In the genomic region with DNA sequence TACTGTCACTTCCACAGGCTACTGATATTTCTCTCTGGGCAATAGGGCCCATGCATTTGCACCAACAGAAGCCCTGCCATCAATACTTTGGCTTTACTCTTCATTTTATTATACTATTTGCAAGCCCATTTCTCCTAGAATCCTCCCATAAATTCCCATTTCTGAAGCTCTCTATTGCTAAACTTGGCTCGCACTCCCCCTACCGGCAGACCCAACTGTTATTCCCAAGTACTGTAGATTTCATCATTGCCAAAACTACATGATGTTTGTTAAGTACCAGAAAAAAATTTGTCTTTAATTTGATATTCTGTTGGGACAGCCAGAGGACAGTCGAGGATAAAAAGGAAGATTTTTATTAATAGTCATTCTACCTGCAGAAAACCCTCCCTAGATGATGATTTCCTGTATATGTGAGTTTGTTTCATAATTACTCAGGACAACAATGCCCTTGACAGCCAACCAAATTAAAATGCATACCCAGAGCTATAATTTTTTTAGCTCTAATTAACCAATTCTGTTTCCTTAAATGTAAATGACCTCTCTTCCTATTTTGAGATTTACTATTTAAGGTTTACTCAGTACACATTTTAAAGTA, we compare ENCODE assay signal across 8 cellular contexts.
DNase-seq lines count a peak whose midpoint lies in the region; ATAC-seq and TF ChIP-seq lines count a peak whose summit lies in the region.

No MANE protein-coding gene starts in this region.

- POLR2A ChIA-PET in A673 (lab: Charles Lee; ENCODE audit: low non-redundant PET), result interaction anchor here (0.7 kb wide), 1 partner anchor 1571 kb away, joined by 3 read pairs; no protein-coding TSS in a partner anchor

- H3K27ac ChIP-seq in A673 (ENCODE audit: low read depth, low read length, poor library complexity, severe bottlenecking) (no peak overlapping the region), hepatocyte (no peak overlapping the region)

- peaks cover 3% of the 10 kb centered on the region for H3K4me1 ChIP-seq in A673 (ENCODE audit: insufficient read depth, low read length, poor library complexity, severe bottlenecking)
- H3K4me1 ChIP-seq in hepatocyte (ENCODE audit: insufficient read depth), result no peaks in the 10 kb centered on the region

- H2AFZ ChIP-seq in hepatocyte, result no peak overlapping the region

- WGBS in hepatocyte (ENCODE audit: low lambda C conversion rate, missing lambda C conversion rate), result 5% methylated on average over 3 of the region's 3 CpGs

- H3K9me3 ChIP-seq in A673 (ENCODE audit: low read depth, low read length, poor library complexity, severe bottlenecking) (peaks cover 13% of the 10 kb centered on the region), hepatocyte (ENCODE audit: low read depth) (no peaks in the 10 kb centered on the region)

- TF ChIP-seq CTCF in A673 (conservative IDR thresholded peaks at IDR 0.05; ENCODE audit: low read depth, low read length), result peak; percentile 94
- peak; percentile 90 for TF ChIP-seq CTCF in astrocyte of the cerebellum (IDR thresholded peaks at IDR 0.05; ENCODE audit: low read depth, low read length, missing control alignments)
- peak; percentile 72 for TF ChIP-seq CTCF in hepatocyte (IDR thresholded peaks at IDR 0.05; ENCODE audit: poor library complexity)

- no peak overlapping the region for H3K4me2 ChIP-seq in hepatocyte

- in situ Hi-C loops in G401 (cut with HindIII; ENCODE audit: low sequenced_read_pairs), result no loop called here
- in situ Hi-C loops in astrocyte of the cerebellum (cut with HindIII; ENCODE audit: low sequenced_read_pairs), result no loop called here

- H3K4me1 Mint-ChIP-seq in stimulated activated effector memory CD8-positive, alpha-beta T cell treated with anti-CD3 and anti-CD28 coated beads, Interleukin-12 subunit alpha, Interleukin-12 subunit beta, amount 100 ng/mL, for 72 hours, result no peaks in the 10 kb centered on the region

- H3K9me3 Mint-ChIP-seq in stimulated activated effector memory CD8-positive, alpha-beta T cell treated with anti-CD3 and anti-CD28 coated beads, Interleukin-12 subunit alpha, Interleukin-12 subunit beta, amount 100 ng/mL, for 72 hours, result no peaks in the 10 kb centered on the region

- H3K36me3 Mint-ChIP-seq in stimulated activated effector memory CD8-positive, alpha-beta T cell treated with anti-CD3 and anti-CD28 coated beads, Interleukin-12 subunit alpha, Interleukin-12 subunit beta, amount 100 ng/mL, for 72 hours, result no peaks in the 10 kb centered on the region

- intact Hi-C loops in A673 (cut with micrococcal nuclease; ENCODE audit: unreplicated experiment), result no loop called here

- no peaks in the 10 kb centered on the region for H3K9me2 ChIP-seq in hepatocyte (replicated peaks; ENCODE audit: insufficient read depth)

- DNase-seq in A673 (ENCODE audit: low spot score) (peak; percentile 82), G401 (ENCODE audit: low spot score) (peak; percentile 45), NCI-H1694 (lab: John Stamatoyannopoulos, UW) (peak; percentile 61), astrocyte of the cerebellum (ENCODE audit: low read depth) (peak; percentile 64), hepatocyte (ENCODE audit: low spot score) (peak; percentile 86), smooth muscle cell of the brain vasculature (ENCODE audit: low read depth, low spot score) (peak; percentile 65)
- DNase-seq in stimulated activated effector memory CD8-positive, alpha-beta T cell treated with anti-CD3 and anti-CD28 coated beads, Interleukin-12 subunit alpha, Interleukin-12 subunit beta, amount 100 ng/mL, for 72 hours (ENCODE audit: low spot score in 2 of 2), result no peak

- H3K27ac Mint-ChIP-seq in stimulated activated effector memory CD8-positive, alpha-beta T cell treated with anti-CD3 and anti-CD28 coated beads, Interleukin-12 subunit alpha, Interleukin-12 subunit beta, amount 100 ng/mL, for 72 hours, result no peak overlapping the region

- H3K4me3 ChIP-seq in A673 (ENCODE audit: low read depth, low read length, poor library complexity, severe bottlenecking), result no peak overlapping the region
- no peak overlapping the region for H3K4me3 ChIP-seq in astrocyte of the cerebellum (ENCODE audit: low read depth, low read length)
- no peak overlapping the region for H3K4me3 ChIP-seq in hepatocyte

- CTCF ChIA-PET in A673 (lab: Charles Lee), result interaction anchor here (0.6 to 1.0 kb wide), 2 partner anchors 653 to 1352 kb away, joined by 3 to 4 read pairs; no protein-coding TSS in a partner anchor

- no peaks in the 10 kb centered on the region for H3K79me2 ChIP-seq in hepatocyte

- H3K27me3 ChIP-seq in A673 (replicated peaks; ENCODE audit: insufficient read depth, low read depth, low read length, poor library complexity) (no peaks in the 10 kb centered on the region), hepatocyte (no peaks in the 10 kb centered on the region)

- no peak overlapping the region for H3K4me3 Mint-ChIP-seq in stimulated activated effector memory CD8-positive, alpha-beta T cell treated with anti-CD3 and anti-CD28 coated beads, Interleukin-12 subunit alpha, Interleukin-12 subunit beta, amount 100 ng/mL, for 72 hours

- H3K36me3 ChIP-seq in A673 (ENCODE audit: insufficient read depth, low read length, poor library complexity, severe bottlenecking) (no peaks in the 10 kb centered on the region), hepatocyte (replicated peaks; ENCODE audit: insufficient read depth, low read depth) (no peaks in the 10 kb centered on the region)

- ATAC-seq in stimulated activated effector memory CD8-positive, alpha-beta T cell treated with anti-CD3 and anti-CD28 coated beads, Interleukin-12 subunit alpha, Interleukin-12 subunit beta, amount 100 ng/mL, for 72 hours, result no peak
- ATAC-seq in HG02852 (IDR thresholded peaks at IDR 0.05; ENCODE audit: unreplicated experiment), result no peak

- H4K20me1 ChIP-seq in hepatocyte (ENCODE audit: insufficient read depth, poor library complexity, severe bottlenecking), result no peaks in the 10 kb centered on the region

- no TSS peak for BruUV-seq in A673 (replicated peaks; lab: Mats Ljungman, UMichigan)

Comparison
In these comparisons a context has a peak if more than half of its experiments do, and no peak if none do; other contexts are left out.
1. DNase-seq: peak in A673 (single experiment), G401 (single experiment), NCI-H1694 (single experiment), astrocyte of the cerebellum (single experiment), hepatocyte (single experiment) and smooth muscle cell of the brain vasculature (single experiment); none in stimulated activated effector memory CD8-positive, alpha-beta T cell treated with anti-CD3 and anti-CD28 coated beads, Interleukin-12 subunit alpha, Interleukin-12 subunit beta, amount 100 ng/mL, for 72 hours (0 of 2).
2. Peak in every context shown above with its lines, with median percentiles within 50 percentile points of each other: CTCF ChIP-seq.